Comparison of ENCODE assay signal across 1 cellular context in genomic region chr13:27120011-27120410, GRCh38.
TF ChIP-seq lines count a peak whose summit lies in the region.

No MANE protein-coding gene starts in this region.

TF ChIP-seq in IMR-90, 13 proteins besides CTCF, POLR2A, EP300 and RAD21 (continued from another document):
- TF ChIP-seq USF2 (IDR thresholded peaks at IDR 0.05; ENCODE audit: low read depth, low read length), result no peak
